25 cellular contexts compared by ENCODE assay signal in genomic region chr16:9658586-9658985, GRCh38.
A peak's percentile ranks its signal among the peaks of the same experiment; 100 is the strongest.
DNase-seq lines count a peak whose midpoint lies in the region; ATAC-seq, FAIRE-seq and TF ChIP-seq lines count a peak whose summit lies in the region.
"Had no signal": no experiment of that assay in that cellular context is flagged by ENCODE, and none has a peak within 500 bp of the region (broad histone marks: within the 10 kb centered on the region; RNA-seq: fewer than 3 reads in every experiment).

No MANE protein-coding gene starts in this region.

- H3K27me3 ChIP-seq in GM23338 (ENCODE audit: insufficient read depth) (no peaks in the 10 kb centered on the region), K562 (ENCODE audit: control insufficient read depth in 2 of 2, insufficient read depth in 2 of 2, low read length in 2 of 2) (peaks cover 3 to 16% of the 10 kb centered on the region in 2 experiments; a peak in 3 of 5 replicates)
- H3K27me3 ChIP-seq: BLaER1 treated with 17β-estradiol and CSF1 and Interleukin-3, amounts not matched to agents 10 nM and 100 nM had no signal

- peaks cover 23% of the 10 kb centered on the region for H3K4me1 Mint-ChIP-seq in GM23338
- H3K4me1 Mint-ChIP-seq: B cell had no signal

- H3K4me3 ChIP-seq in GM23338 (no peak overlapping the region), K562 (no peak overlapping the region)
- H3K4me3 ChIP-seq: BLaER1 treated with 17β-estradiol and CSF1 and Interleukin-3, amounts not matched to agents 10 nM and 100 nM; GM12878 had no signal

- H3K36me3 Mint-ChIP-seq in GM23338 (ENCODE audit: low read depth), result no peaks in the 10 kb centered on the region; the same call in 2 of the 3 replicates
- H3K36me3 Mint-ChIP-seq: CD8-positive, alpha-beta T cell had no signal

- FAIRE-seq in K562 (lab: Jason Lieb, UNC), result no peak
- FAIRE-seq: A204.1, GM12878, GM12892, GM18507, GM19239 had no signal

- H3K79me2 ChIP-seq in GM23338 (replicated peaks; ENCODE audit: insufficient read depth) (no peaks in the 10 kb centered on the region), K562 (ENCODE audit: control insufficient read depth, insufficient read depth, low read length) (no peaks in the 10 kb centered on the region)

- TF ChIP-seq POLR2A in K562 (conservative IDR thresholded peaks at IDR 0.05), result no peak

- intact Hi-C loops in K562 (cut with micrococcal nuclease), result no loop called here

- no peaks in the 10 kb centered on the region for H3F3A ChIP-seq in GM23338 (replicated peaks; ENCODE audit: low read depth)

- H3K27ac ChIP-seq in GM23338 (ENCODE audit: low read depth) (no peak overlapping the region), K562 (ENCODE audit: extremely low read depth, low read depth, low read length) (no peak overlapping the region)
- H3K27ac ChIP-seq: BLaER1 treated with 17β-estradiol and CSF1 and Interleukin-3, amounts not matched to agents 10 nM and 100 nM; C4-2B had no signal

- no peak for TF ChIP-seq EP300 in K562 (IDR thresholded peaks at IDR 0.05; ENCODE audit: low read length)

- TF ChIP-seq CTCF in GM23338 (conservative IDR thresholded peaks at IDR 0.05; ENCODE audit: low read depth in 2 of 2) (no peak), K562 (IDR thresholded peaks at IDR 0.05 in 2 of 3, conservative IDR thresholded peaks at IDR 0.05 in 1 of 3; ENCODE audit: insufficient read depth in 2 of 3, low read depth in 1 of 3, low read length in 3 of 3) (no peak)

- no peak overlapping the region for H3K4me3 Mint-ChIP-seq in GM23338
- H3K4me3 Mint-ChIP-seq: B cell; CD4-positive, alpha-beta T cell; CD8-positive, alpha-beta T cell had no signal

- H4K20me1 ChIP-seq in GM23338 (replicated peaks; ENCODE audit: insufficient read depth) (no peaks in the 10 kb centered on the region), K562 (replicated peaks; ENCODE audit: control insufficient read depth, insufficient read depth, low read length) (no peaks in the 10 kb centered on the region)
- H4K20me1 ChIP-seq: BLaER1 treated with 17β-estradiol and CSF1 and Interleukin-3, amounts not matched to agents 10 nM and 100 nM had no signal

- 0 out of 2 replicates have a peak overlapping the region, but pooled peaks have one; percentile 47 for H2AFZ ChIP-seq in GM23338
- H2AFZ ChIP-seq in K562 (ENCODE audit: low read depth, low read length), result no peak overlapping the region

- BruUV-seq in K562 (replicated peaks; lab: Mats Ljungman, UMichigan), result no TSS peak

- no peak overlapping the region for H3K9ac ChIP-seq in K562 (ENCODE audit: insufficient read depth in 1 of 2, low read depth in 2 of 2, low read length in 2 of 2)
- H3K9ac ChIP-seq: BLaER1 treated with 17β-estradiol and CSF1 and Interleukin-3, amounts not matched to agents 10 nM and 100 nM had no signal

- no peak overlapping the region for H3K27ac Mint-ChIP-seq in GM23338
- H3K27ac Mint-ChIP-seq: B cell; CD4-positive, alpha-beta T cell; CD8-positive, alpha-beta T cell had no signal

- H3K4me1 ChIP-seq in GM23338 (ENCODE audit: insufficient read depth) (peaks cover 9% of the 10 kb centered on the region; the same call in 1 of the 2 replicates), K562 (replicated peaks in 1 of 2; ENCODE audit: control insufficient read depth in 2 of 2, insufficient read depth in 2 of 2, low read length in 2 of 2) (no peaks in the 10 kb centered on the region)
- H3K4me1 ChIP-seq: BLaER1 treated with 17β-estradiol and CSF1 and Interleukin-3, amounts not matched to agents 10 nM and 100 nM had no signal

- H3K9me2 ChIP-seq in GM23338 (ENCODE audit: insufficient read depth), result peaks cover 33% of the 10 kb centered on the region

- in situ Hi-C loops in K562 (cut with MboI), result no loop called here

- ATAC-seq in GM23338, result no peak
- ATAC-seq in K562, result no peak
- no peak for ATAC-seq in GM18867 (IDR thresholded peaks at IDR 0.05; ENCODE audit: unreplicated experiment)
- ATAC-seq: CD8-positive, alpha-beta T cell; GM12878 had no signal

- H3K4me2 ChIP-seq in GM23338 (no peak overlapping the region), K562 (ENCODE audit: insufficient read depth, low read length) (no peak overlapping the region)
- H3K4me2 ChIP-seq: BLaER1 treated with 17β-estradiol and CSF1 and Interleukin-3, amounts not matched to agents 10 nM and 100 nM had no signal

- CTCF ChIA-PET in K562 (lab: Yijun Ruan, JAX; ENCODE audit: low intra/inter-chr PET ratio), result no interaction called here

- no peaks in the 10 kb centered on the region; the same call in 2 of the 3 replicates for H3K9me3 Mint-ChIP-seq in GM23338
- H3K9me3 Mint-ChIP-seq: CD8-positive, alpha-beta T cell had no signal

- no peaks in the 10 kb centered on the region; the same call in 1 of the 2 replicates for H3K36me3 ChIP-seq in GM23338 (ENCODE audit: insufficient read depth)
- no peaks in the 10 kb centered on the region for H3K36me3 ChIP-seq in K562 (ENCODE audit: control insufficient read depth, insufficient read depth, low read length)
- H3K36me3 ChIP-seq: BLaER1 treated with 17β-estradiol and CSF1 and Interleukin-3, amounts not matched to agents 10 nM and 100 nM had no signal

- H3K9me3 ChIP-seq in K562 (replicated peaks; ENCODE audit: control insufficient read depth, insufficient read depth, low read depth, low read length), result no peaks in the 10 kb centered on the region
- H3K9me3 ChIP-seq: BLaER1 treated with 17β-estradiol and CSF1 and Interleukin-3, amounts not matched to agents 10 nM and 100 nM had no signal

- TF ChIP-seq RAD21 in K562 (CRISPR knock-in tag; conservative IDR thresholded peaks at IDR 0.05 in 1 of 2, IDR thresholded peaks at IDR 0.05 in 1 of 2), result no peak

- WGBS in K562 (ENCODE audit: insufficient coverage, low coverage, missing lambda C conversion rate), result 0% methylated on average over 5 of the region's 5 CpGs

- H3K27me3 Mint-ChIP-seq in GM23338 (ENCODE audit: insufficient read depth, low read depth, poor library complexity), result peaks cover 3% of the 10 kb centered on the region

- no peaks in the 10 kb centered on the region for H3K9me1 ChIP-seq in K562 (ENCODE audit: control insufficient read depth, insufficient read depth, low read length)

- DNase-seq in GM23338 (ENCODE audit: low spot score), result no peak
- DNase-seq in K562 (ENCODE audit: extremely low read depth in 1 of 4, low spot score in 3 of 4), result no peak
- DNase-seq in AG08395 (ENCODE audit: low spot score), result no peak
- no peak for DNase-seq in stimulated activated CD4-positive, alpha-beta T cell treated with anti-CD3 and anti-CD28 coated beads, Interleukin-2, amount 100 ng/mL, for 48 hours
- DNase-seq: 8988T; ACHN; AML-193; CD4-positive, alpha-beta T cell; CD8-positive, alpha-beta T cell; DMS 273 treated with DMSO at 0.1 percent for 48 hours; DMS153; DMS53; DMS79; DND-41; EL; GDM1 had no signal

- POLR2A ChIA-PET in K562 (lab: Yijun Ruan, JAX), result no interaction called here

TF ChIP-seq in GM23338, 12 proteins besides CTCF, POLR2A, EP300 and RAD21:
- no peak for TF ChIP-seq POLR2AphosphoS5 (IDR thresholded peaks at IDR 0.05; ENCODE audit: low read depth)

TF ChIP-seq in K562, 482 proteins besides CTCF, POLR2A, EP300 and RAD21:
- no peak for TF ChIP-seq PML (IDR thresholded peaks at IDR 0.05; ENCODE audit: low read length)
- TF ChIP-seq ZNF134 (CRISPR knock-in tag; conservative IDR thresholded peaks at IDR 0.05), result peak; percentile 98
